ENCODE assay signal across 8 cellular contexts in genomic region chr10:34638405-34639054, GRCh38.
DNase-seq lines count a peak whose midpoint lies in the region; ATAC-seq and TF ChIP-seq lines count a peak whose summit lies in the region.

No MANE protein-coding gene starts in this region.

- no peaks in the 10 kb centered on the region for H3K4me1 Mint-ChIP-seq in activated T-helper 2 cell treated with anti-CD3 and anti-CD28 coated beads, Interferon-gamma antibody, Interleukin-2, Interleukin-4, amounts not matched to agents 10 μg/mL and 5 μg/mL and 100 μg/mL, durations not matched to agents 14 hours and 24 hours and 36 hours (ENCODE audit: low read depth)
- peaks cover 40% of the 10 kb centered on the region for H3K4me1 Mint-ChIP-seq in osteocyte (ENCODE audit: unreplicated experiment)

- no peak overlapping the region for H3K4me3 Mint-ChIP-seq in activated T-helper 2 cell treated with anti-CD3 and anti-CD28 coated beads, Interferon-gamma antibody, Interleukin-2, Interleukin-4, amounts not matched to agents 10 μg/mL and 5 μg/mL and 100 μg/mL, durations not matched to agents 14 hours and 24 hours and 36 hours (ENCODE audit: low read depth)
- H3K4me3 Mint-ChIP-seq in osteocyte (ENCODE audit: unreplicated experiment) = no peak overlapping the region

- no peaks in the 10 kb centered on the region for H3K9me3 ChIP-seq in transverse colon

- no peak for TF ChIP-seq POLR2A in transverse colon (IDR thresholded peaks at IDR 0.05)

- TF ChIP-seq EP300 in transverse colon (IDR thresholded peaks at IDR 0.05; ENCODE audit: low read depth) = no peak

- H3K27me3 ChIP-seq in foreskin keratinocyte = no peaks in the 10 kb centered on the region
- no peaks in the 10 kb centered on the region for H3K27me3 ChIP-seq in transverse colon

- in situ Hi-C loops in transverse colon (cut with MboI; ENCODE audit: low pct_ligation_motif_present in 1 of 4, low pct_unique_long_range_greater_than_20kb in 1 of 4, low sequenced_read_pairs in 3 of 4) = loop anchor here (10.0 to 25.0 kb wide), 3 partner anchors 1301 to 1451 kb away; partner anchors contain the start of gene NRP1 (in 3 of the 4)

- intact Hi-C loops in activated T-helper 2 cell treated with anti-CD3 and anti-CD28 coated beads, Interferon-gamma antibody, Interleukin-2, Interleukin-4, amounts not matched to agents 10 μg/mL and 5 μg/mL and 100 μg/mL, durations not matched to agents 14 hours and 24 hours and 36 hours (cut with micrococcal nuclease) = no loop called here
- intact Hi-C loops in transverse colon (cut with DNase I; ENCODE audit: low total_unique reads) = loop anchor here (5.0 to 10.0 kb wide), 2 partner anchors 354 to 1316 kb away; no protein-coding TSS in a partner anchor

- H3K27ac ChIP-seq in foreskin keratinocyte (no peak overlapping the region), transverse colon (peak overlapping the region in 1 of 4 donors; percentile 12)

- POLR2A ChIA-PET in AG04449 (lab: Yijun Ruan, JAX) = no interaction called here

- peak; percentile 75 for TF ChIP-seq CTCF in AG04449 (IDR thresholded peaks at IDR 0.05; ENCODE audit: insufficient read depth, low read length, missing control alignments)
- TF ChIP-seq CTCF in foreskin keratinocyte (conservative IDR thresholded peaks at IDR 0.05) = peak; percentile 94
- TF ChIP-seq CTCF in osteocyte (IDR thresholded peaks at IDR 0.05) = peak; percentile 93
- peak; percentile 86 to 95 (median 92) for TF ChIP-seq CTCF in transverse colon (IDR thresholded peaks at IDR 0.05)

- DNase-seq in AG04449 (ENCODE audit: low read depth, low spot score) = peak; percentile 56
- peak in 67 of 76 experiments; percentile 7 to 75 (median 49) for DNase-seq in HUDEP-2 (lab: John Stamatoyannopoulos, UW; ENCODE audit: unreplicated experiment in 76 of 76)
- peak; percentile 52 for DNase-seq in RPMI8226
- peak; percentile 38 for DNase-seq in activated T-helper 2 cell treated with anti-CD3 and anti-CD28 coated beads, Interferon-gamma antibody, Interleukin-2, Interleukin-4, amounts not matched to agents 10 μg/mL and 5 μg/mL and 100 μg/mL, durations not matched to agents 14 hours and 24 hours and 36 hours (ENCODE audit: low spot score)
- DNase-seq in foreskin keratinocyte = peak; percentile 31 to 57
- DNase-seq in osteocyte (ENCODE audit: extremely low spot score, unreplicated experiment) = peak; percentile 93
- DNase-seq in transverse colon = peak; percentile 82

- 15 to 24% methylated on average over 3 to 4 of the region's 4 CpGs for WGBS in transverse colon (ENCODE audit: low coverage in 1 of 2), 2 donors

- H3K36me3 ChIP-seq in transverse colon = no peaks in the 10 kb centered on the region

- no peaks in the 10 kb centered on the region for H3K27me3 Mint-ChIP-seq in activated T-helper 2 cell treated with anti-CD3 and anti-CD28 coated beads, Interferon-gamma antibody, Interleukin-2, Interleukin-4, amounts not matched to agents 10 μg/mL and 5 μg/mL and 100 μg/mL, durations not matched to agents 14 hours and 24 hours and 36 hours (ENCODE audit: low read depth)
- H3K27me3 Mint-ChIP-seq in osteocyte (ENCODE audit: unreplicated experiment) = no peaks in the 10 kb centered on the region

- H3K9me3 Mint-ChIP-seq in activated T-helper 2 cell treated with anti-CD3 and anti-CD28 coated beads, Interferon-gamma antibody, Interleukin-2, Interleukin-4, amounts not matched to agents 10 μg/mL and 5 μg/mL and 100 μg/mL, durations not matched to agents 14 hours and 24 hours and 36 hours = no peaks in the 10 kb centered on the region
- no peaks in the 10 kb centered on the region for H3K9me3 Mint-ChIP-seq in osteocyte (ENCODE audit: unreplicated experiment)

- CTCF ChIA-PET in AG04449 (lab: Yijun Ruan, JAX) = interaction anchor here (0.6 to 4.7 kb wide), 66 partner anchors 9 to 1445 kb away, joined by 3 to 69 read pairs (median 4); no protein-coding TSS in a partner anchor

- no peak overlapping the region for H3K4me3 ChIP-seq in AG04449 (ENCODE audit: low read depth, low read length)
- no peak overlapping the region for H3K4me3 ChIP-seq in transverse colon

- peak; percentile 51 for ATAC-seq in GM18502 (IDR thresholded peaks at IDR 0.05; ENCODE audit: poor library complexity, unreplicated experiment)
- peak; percentile 51 for ATAC-seq in foreskin keratinocyte

- no peaks in the 10 kb centered on the region for H3K36me3 Mint-ChIP-seq in activated T-helper 2 cell treated with anti-CD3 and anti-CD28 coated beads, Interferon-gamma antibody, Interleukin-2, Interleukin-4, amounts not matched to agents 10 μg/mL and 5 μg/mL and 100 μg/mL, durations not matched to agents 14 hours and 24 hours and 36 hours (ENCODE audit: low read depth)
- no peaks in the 10 kb centered on the region for H3K36me3 Mint-ChIP-seq in osteocyte (ENCODE audit: unreplicated experiment)

- H3K4me1 ChIP-seq in foreskin keratinocyte = peaks cover 13% of the 10 kb centered on the region
- peaks cover 3 to 22% (median 10%) of the 10 kb centered on the region in 4 donors for H3K4me1 ChIP-seq in transverse colon

- H3K27ac Mint-ChIP-seq in activated T-helper 2 cell treated with anti-CD3 and anti-CD28 coated beads, Interferon-gamma antibody, Interleukin-2, Interleukin-4, amounts not matched to agents 10 μg/mL and 5 μg/mL and 100 μg/mL, durations not matched to agents 14 hours and 24 hours and 36 hours = no peak overlapping the region
- peak overlapping the region; percentile 25 for H3K27ac Mint-ChIP-seq in osteocyte (ENCODE audit: unreplicated experiment)

Comparison
In these comparisons a context has a peak if more than half of its experiments do, and no peak if none do; other contexts are left out.
1. DNase-seq: peak in every context shown above with its lines; median percentile 93 in osteocyte; 82 in transverse colon; 56 in AG04449; 52 in RPMI8226; 49 in HUDEP-2; 44 in foreskin keratinocyte; 38 in activated T-helper 2 cell treated with anti-CD3 and anti-CD28 coated beads, Interferon-gamma antibody, Interleukin-2, Interleukin-4, amounts not matched to agents 10 μg/mL and 5 μg/mL and 100 μg/mL, durations not matched to agents 14 hours and 24 hours and 36 hours.